ENCODE assay signal across 8 cellular contexts in the genomic region with DNA sequence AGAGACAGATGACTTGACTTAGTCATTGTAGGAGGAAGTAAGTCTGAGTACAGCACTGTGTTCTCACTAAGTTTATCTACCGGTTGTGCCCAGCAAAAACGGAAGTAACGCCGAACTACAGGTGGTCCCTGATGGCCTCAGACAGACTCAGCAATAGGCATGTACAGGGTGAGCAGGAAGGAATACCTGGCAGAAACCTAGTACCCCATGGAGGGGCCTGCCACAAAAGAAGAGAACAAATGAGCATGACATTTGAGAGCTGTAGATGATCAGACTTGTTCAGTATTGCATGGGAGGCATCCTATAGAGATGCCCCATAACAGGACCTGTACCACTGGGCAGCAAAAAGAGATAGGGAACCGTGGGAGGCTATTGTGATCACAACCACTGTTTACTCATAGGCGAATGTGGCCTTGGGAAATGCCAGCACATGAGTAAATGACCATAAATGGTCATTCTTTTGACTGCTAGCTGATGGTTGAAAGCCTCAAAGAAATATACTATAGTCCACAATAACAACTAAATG.
DNase-seq lines count a peak whose midpoint lies in the region; ATAC-seq and FAIRE-seq lines count a peak whose summit lies in the region.

No MANE protein-coding gene starts in this region.

- peaks cover 7 to 18% (median 15%) of the 10 kb centered on the region in 3 donors for H3K4me1 Mint-ChIP-seq in IgD-negative memory B cell

- ATAC-seq in GM21423 (IDR thresholded peaks at IDR 0.05; ENCODE audit: unreplicated experiment), result peak; percentile 62

- no peaks in the 10 kb centered on the region for H3K27me3 Mint-ChIP-seq in IgD-negative memory B cell

- H3K27ac Mint-ChIP-seq in IgD-negative memory B cell, result peak overlapping the region in 2 of 3 donors; percentile 54 to 62

- no peaks in the 10 kb centered on the region for H3K36me3 Mint-ChIP-seq in IgD-negative memory B cell

- no peak for FAIRE-seq in urothelium cell line (lab: Jason Lieb, UNC)

- DNase-seq in GDM1 (lab: John Stamatoyannopoulos, UW) (peak; percentile 53), amniotic epithelial cell (ENCODE audit: low read depth) (peak; percentile 82), urothelium cell line (ENCODE audit: low spot score) (no peak), NCI-H524 (lab: John Stamatoyannopoulos, UW) (no peak), 8988T (no peak), putamen (ENCODE audit: low spot score) (no peak)

- peak overlapping the region in 2 of 4 donors; percentile 2 to 89 for H3K4me3 Mint-ChIP-seq in IgD-negative memory B cell

- no peaks in the 10 kb centered on the region for H3K9me3 Mint-ChIP-seq in IgD-negative memory B cell

Comparison
In these comparisons a context has a peak if more than half of its experiments do, and no peak if none do; other contexts are left out.
1. DNase-seq: peak in GDM1 (single experiment) and amniotic epithelial cell (single experiment); none in urothelium cell line (single experiment), NCI-H524 (0 of 2), 8988T (single experiment) and putamen (single experiment).